7 cellular contexts compared by ENCODE assay signal in the genomic region with DNA sequence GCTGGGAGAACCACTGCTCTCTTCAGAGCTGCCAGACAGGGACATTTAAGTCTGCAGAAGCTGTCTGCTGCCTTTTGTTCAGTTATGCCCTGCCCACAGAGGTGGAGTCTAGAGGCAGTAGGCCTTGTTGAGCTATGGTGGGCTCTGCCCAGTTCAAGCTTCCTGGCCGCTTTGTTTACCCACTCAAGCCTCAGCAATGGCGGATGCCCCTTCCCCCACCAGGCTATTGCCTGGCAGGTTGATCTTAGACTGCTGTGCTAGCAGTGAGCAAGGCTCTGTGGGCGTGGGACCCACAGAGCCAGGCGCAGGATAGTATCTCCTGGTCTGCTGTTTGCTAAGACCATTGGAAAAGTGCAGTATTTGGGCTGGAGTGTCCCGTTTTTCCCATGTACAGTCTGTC. TPM values are rescaled to one million over a fixed set of nuclear protein-coding genes. Genes with fewer than 3 reads are reported as not detected.
"Had no signal": no experiment of that assay in that cellular context is flagged by ENCODE, and none has a peak within 500 bp of the region (broad histone marks: within the 10 kb centered on the region; RNA-seq: fewer than 3 reads in every experiment).

No MANE protein-coding gene starts in this region.

RNA-seq across cellular contexts. Expression of a gene that starts 58.8 kb away (rescaled TPM):
- total RNA-seq: GM23248, GM23338, H1, H4, H7, H9, HFFc6 had no signal
- polyA plus RNA-seq: GM23248, GM23338, H1 had no signal
